ENCODE assay signal across 21 cellular contexts in genomic region chr5:150085191-150085912, GRCh38. TPM values are rescaled to one million over a fixed set of nuclear protein-coding genes. Genes with fewer than 3 reads are reported as not detected.
A peak's percentile ranks its signal among the peaks of the same experiment; 100 is the strongest.
DNase-seq lines count a peak whose midpoint lies in the region; ATAC-seq and TF ChIP-seq lines count a peak whose summit lies in the region.
"Had no signal": no experiment of that assay in that cellular context is flagged by ENCODE, and none has a peak within 500 bp of the region (broad histone marks: within the 10 kb centered on the region; RNA-seq: fewer than 3 reads in every experiment).

No MANE protein-coding gene starts in this region.

- ATAC-seq in heart left ventricle, result no peak
- no peak for ATAC-seq in left ventricle myocardium superior
- ATAC-seq: pancreas, WTC11 had no signal

- intact Hi-C loops in heart left ventricle (cut with DNase I) (no loop called here), left ventricle myocardium superior (cut with micrococcal nuclease) (no loop called here)
- intact Hi-C loops in dendritic cell treated with granulocyte-macrophage colony-stimulating factor and Interleukin-4, amounts not matched to agents 40 ng/mL and 50 ng/mL, for 4 days (cut with micrococcal nuclease), result no loop called here

- peaks cover 0 to 10% (median 0%) of the 10 kb centered on the region in 9 donors for H3K36me3 ChIP-seq in heart left ventricle
- H3K36me3 ChIP-seq: adrenal gland, pancreas, uterus had no signal

- H3K36me3 Mint-ChIP-seq in dendritic cell treated with granulocyte-macrophage colony-stimulating factor and Interleukin-4, amounts not matched to agents 40 ng/mL and 50 ng/mL, for 4 days (ENCODE audit: low read depth), result no peaks in the 10 kb centered on the region
- no peaks in the 10 kb centered on the region for H3K36me3 Mint-ChIP-seq in osteocyte (ENCODE audit: unreplicated experiment)
- H3K36me3 Mint-ChIP-seq in type B pancreatic cell, result no peaks in the 10 kb centered on the region
- no peaks in the 10 kb centered on the region for H3K36me3 Mint-ChIP-seq in chondrocyte (ENCODE audit: low read depth)
- H3K36me3 Mint-ChIP-seq: WTC11 had no signal

- H3K27ac Mint-ChIP-seq in dendritic cell treated with granulocyte-macrophage colony-stimulating factor and Interleukin-4, amounts not matched to agents 40 ng/mL and 50 ng/mL, for 4 days, result no peak overlapping the region
- H3K27ac Mint-ChIP-seq in osteocyte (ENCODE audit: unreplicated experiment), result no peak overlapping the region
- no peak overlapping the region for H3K27ac Mint-ChIP-seq in type B pancreatic cell
- H3K27ac Mint-ChIP-seq in chondrocyte (ENCODE audit: unreplicated experiment), result no peak overlapping the region
- H3K27ac Mint-ChIP-seq: endodermal cell, HFFc6, WTC11 had no signal

- H3K4me3 ChIP-seq in heart left ventricle, result peak overlapping the region in 10 of 12 donors; percentile 12 to 65 (median 38)
- H3K4me3 ChIP-seq: uterus had no signal

- peak overlapping the region in 5 of 12 donors; percentile 18 to 83 (median 50) for H3K27ac ChIP-seq in heart left ventricle
- H3K27ac ChIP-seq: pancreas, uterus had no signal

- H3K4me1 Mint-ChIP-seq in dendritic cell treated with granulocyte-macrophage colony-stimulating factor and Interleukin-4, amounts not matched to agents 40 ng/mL and 50 ng/mL, for 4 days (ENCODE audit: low read depth), result peaks cover 37% of the 10 kb centered on the region
- H3K4me1 Mint-ChIP-seq in osteocyte (ENCODE audit: unreplicated experiment) (peaks cover 2% of the 10 kb centered on the region), type B pancreatic cell (ENCODE audit: unreplicated experiment) (peaks cover 13% of the 10 kb centered on the region), chondrocyte (ENCODE audit: low read depth) (peaks cover 3% of the 10 kb centered on the region)

- WGBS in heart left ventricle, 4 donors, result 82 to 92% (median 90%) methylated on average over 7 of the region's 7 CpGs

- H3K27me3 Mint-ChIP-seq in dendritic cell treated with granulocyte-macrophage colony-stimulating factor and Interleukin-4, amounts not matched to agents 40 ng/mL and 50 ng/mL, for 4 days, result no peaks in the 10 kb centered on the region
- H3K27me3 Mint-ChIP-seq in osteocyte (ENCODE audit: unreplicated experiment) (peaks cover 8% of the 10 kb centered on the region), type B pancreatic cell (peaks cover 20% of the 10 kb centered on the region), chondrocyte (ENCODE audit: low read depth) (no peaks in the 10 kb centered on the region)

- peaks cover 0 to 38% (median 0%) of the 10 kb centered on the region in 12 donors for H3K4me1 ChIP-seq in heart left ventricle
- H3K4me1 ChIP-seq: pancreas, uterus had no signal

- peak in 1 of 5 donors; percentile 7 for DNase-seq in heart left ventricle
- no peak for DNase-seq in left ventricle myocardium superior
- peak; percentile 60 for DNase-seq in osteocyte (ENCODE audit: extremely low spot score, unreplicated experiment)
- DNase-seq in type B pancreatic cell (ENCODE audit: extremely low spot score, unreplicated experiment), result peak; percentile 43
- DNase-seq in retina, result no peak
- DNase-seq in AG08395 (ENCODE audit: low spot score), result no peak
- DNase-seq in chondrocyte (ENCODE audit: low spot score), result no peak
- DNase-seq: ACHN; CD8-positive, alpha-beta memory T cell; central memory CD4-positive, alpha-beta T cell; DMS79 treated with DMSO at 0.1 percent for 48 hours; HFFc6; kidney; NCI-H1417 treated with DMSO at 0.1 percent for 48 hours; pancreas; uterus had no signal

- no peaks in the 10 kb centered on the region for H3K9me3 Mint-ChIP-seq in dendritic cell treated with granulocyte-macrophage colony-stimulating factor and Interleukin-4, amounts not matched to agents 40 ng/mL and 50 ng/mL, for 4 days
- H3K9me3 Mint-ChIP-seq in osteocyte (ENCODE audit: unreplicated experiment) (no peaks in the 10 kb centered on the region), type B pancreatic cell (no peaks in the 10 kb centered on the region), chondrocyte (ENCODE audit: low read depth) (no peaks in the 10 kb centered on the region)
- H3K9me3 Mint-ChIP-seq: endodermal cell, HFFc6, WTC11 had no signal

- TF ChIP-seq CTCF in heart left ventricle (IDR thresholded peaks at IDR 0.05), result no peak
- no peak for TF ChIP-seq CTCF in osteocyte (IDR thresholded peaks at IDR 0.05)
- TF ChIP-seq CTCF in type B pancreatic cell (conservative IDR thresholded peaks at IDR 0.05), result no peak
- no peak for TF ChIP-seq CTCF in chondrocyte (IDR thresholded peaks at IDR 0.05)

- H3K9me3 ChIP-seq in heart left ventricle, result no peaks in the 10 kb centered on the region
- H3K9me3 ChIP-seq: adrenal gland, pancreas, uterus had no signal

- peaks cover 0 to 6% (median 0%) of the 10 kb centered on the region in 9 donors for H3K27me3 ChIP-seq in heart left ventricle
- H3K27me3 ChIP-seq: adrenal gland, pancreas, uterus had no signal

- peak overlapping the region; percentile 98 for H3K4me3 Mint-ChIP-seq in dendritic cell treated with granulocyte-macrophage colony-stimulating factor and Interleukin-4, amounts not matched to agents 40 ng/mL and 50 ng/mL, for 4 days
- H3K4me3 Mint-ChIP-seq in osteocyte (ENCODE audit: unreplicated experiment), result no peak overlapping the region
- H3K4me3 Mint-ChIP-seq in type B pancreatic cell, result no peak overlapping the region
- no peak overlapping the region for H3K4me3 Mint-ChIP-seq in chondrocyte (ENCODE audit: unreplicated experiment)
- H3K4me3 Mint-ChIP-seq: CD8-positive, alpha-beta memory T cell; endodermal cell; HFFc6; WTC11 had no signal

- TF ChIP-seq POLR2A in heart left ventricle (IDR thresholded peaks at IDR 0.05), result no peak

RNA-seq across cellular contexts. Expression of gene CSF1R, which starts 1.0 kb away (rescaled TPM):
- total RNA-seq in heart left ventricle, result 100 to 1,000 TPM in 1 of 9 donors, 10 to 100 TPM in 6, 1 to 10 TPM in 2; 5.8 to 143 (median 12.0) TPM
- 1 to 10 TPM; 5.0 to 5.6 TPM for polyA plus RNA-seq in heart left ventricle
- total RNA-seq in left ventricle myocardium superior, result 20.1 TPM
- 1.1 and 1.2 TPM in 2 replicates for total RNA-seq in osteocyte
- 1.6 and 4.0 TPM in 2 replicates for total RNA-seq in type B pancreatic cell (ENCODE audit: low replicate concordance)
- 0.62 to 1.7 TPM (median 0.65 TPM) in 3 replicates for total RNA-seq in chondrocyte
- total RNA-seq: activated CD8-positive, alpha-beta memory T cell treated with anti-CD3 and anti-CD28 coated beads for 36 hours; endodermal cell had no signal

Comparison
In these comparisons a context has a peak if more than half of its experiments do, and no peak if none do; other contexts are left out.
1. DNase-seq: peak in osteocyte (single experiment) and type B pancreatic cell (single experiment); none in left ventricle myocardium superior (single experiment), retina (single experiment), AG08395 (single experiment) and chondrocyte (single experiment).